Comparison of ENCODE assay signal across 1 cellular context in genomic region chr12:21774358-21775129, GRCh38.
A peak's percentile ranks its signal among the peaks of the same experiment; 100 is the strongest.
TF ChIP-seq lines count a peak whose summit lies in the region.

Gene KCNJ8, minus strand, starts transcription at chr12:21774706. Its CDS starts 1,090 bp downstream, at chr12:21773616.

TF ChIP-seq in K562, 482 proteins besides CTCF, POLR2A, EP300 and RAD21 (continued from another document):
- TF ChIP-seq NFIX (CRISPR knock-in tag; IDR thresholded peaks at IDR 0.05; ENCODE audit: low read depth): no peak
- no peak for TF ChIP-seq NR0B1 (IDR thresholded peaks at IDR 0.05; ENCODE audit: partially characterized antibody)
- TF ChIP-seq ETV1 (tag; conservative IDR thresholded peaks at IDR 0.05; ENCODE audit: low read depth): no peak
- TF ChIP-seq MYNN (IDR thresholded peaks at IDR 0.05): no peak
- TF ChIP-seq MYNN (CRISPR knock-in tag; IDR thresholded peaks at IDR 0.05): no peak
- TF ChIP-seq NFE2L1 (tag; IDR thresholded peaks at IDR 0.05; ENCODE audit: borderline replicate concordance, low read depth): no peak
- no peak for TF ChIP-seq MAZ (CRISPR knock-in tag; conservative IDR thresholded peaks at IDR 0.05 in 1 of 2, IDR thresholded peaks at IDR 0.05 in 1 of 2)
- TF ChIP-seq ZNF436 (CRISPR knock-in tag; IDR thresholded peaks at IDR 0.05): no peak
- TF ChIP-seq ILK (tag; IDR thresholded peaks at IDR 0.05; ENCODE audit: borderline replicate concordance, low read depth): no peak
- peak in 1 of 2 experiments; percentile 24; a peak in 1 of 4 replicates for TF ChIP-seq KDM1A (IDR thresholded peaks at IDR 0.05)
- no peak for TF ChIP-seq CTBP1 (IDR thresholded peaks at IDR 0.05; ENCODE audit: borderline replicate concordance)
- no peak for TF ChIP-seq ATF3 (IDR thresholded peaks at IDR 0.05)
- TF ChIP-seq ATF3 (CRISPR knock-in tag; conservative IDR thresholded peaks at IDR 0.05): no peak
